ENCODE assay signal across 8 cellular contexts in genomic region chr3:184568918-184569829, GRCh38.
DNase-seq lines count a peak whose midpoint lies in the region; TF ChIP-seq lines count a peak whose summit lies in the region.

No MANE protein-coding gene starts in this region.

- DNase-seq in NCI-H748 (lab: John Stamatoyannopoulos, UW; ENCODE audit: unreplicated experiment) (peak; percentile 41), NCI-H748 treated with DMSO at 0.1 percent for 48 hours (lab: John Stamatoyannopoulos, UW) (no peak), NCI-H82 treated with DMSO at 0.1 percent for 48 hours (lab: John Stamatoyannopoulos, UW; ENCODE audit: unreplicated experiment) (peak; percentile 68), T47D (ENCODE audit: low read depth in 1 of 2, low spot score in 1 of 2) (peak; percentile 91 to 96), retina (peak; percentile 83), GM13976 (ENCODE audit: low spot score) (no peak), NCI-H446 treated with DMSO at 0.1 percent for 48 hours (lab: John Stamatoyannopoulos, UW) (no peak)

- peaks cover 2% of the 10 kb centered on the region for H3K9me3 ChIP-seq in iPS-18c (ENCODE audit: control insufficient read depth, insufficient read depth, low read length)

- in situ Hi-C loops in T47D (cut with HindIII; ENCODE audit: low pct_unique_long_range_greater_than_20kb, low sequenced_read_pairs) (no loop called here), GM13976 (cut with MboI; ENCODE audit: low sequenced_read_pairs, unreplicated experiment) (no loop called here)

- H3K4me3 ChIP-seq in iPS-18c (ENCODE audit: insufficient read depth, low read depth, low read length), result peak overlapping the region; percentile 62

- TF ChIP-seq CTCF in GM13976 (IDR thresholded peaks at IDR 0.05; ENCODE audit: borderline replicate concordance, control extremely low read depth, extremely low read depth, insufficient read depth, missing control alignments), result no peak

Comparison
In these comparisons a context has a peak if more than half of its experiments do, and no peak if none do; other contexts are left out.
1. DNase-seq: peak in NCI-H748 (single experiment), NCI-H82 treated with DMSO at 0.1 percent for 48 hours (single experiment), T47D (2 of 2) and retina (single experiment); none in NCI-H748 treated with DMSO at 0.1 percent for 48 hours (single experiment), GM13976 (single experiment) and NCI-H446 treated with DMSO at 0.1 percent for 48 hours (single experiment).